13 cellular contexts compared by ENCODE assay signal in genomic region chr9:81596671-81597426, GRCh38.
DNase-seq lines count a peak whose midpoint lies in the region; ATAC-seq and TF ChIP-seq lines count a peak whose summit lies in the region.
"Had no signal": no experiment of that assay in that cellular context is flagged by ENCODE, and none has a peak within 500 bp of the region (broad histone marks: within the 10 kb centered on the region; RNA-seq: fewer than 3 reads in every experiment).

No MANE protein-coding gene starts in this region.

- in situ Hi-C loops in mammary epithelial cell (cut with MboI; ENCODE audit: low sequenced_read_pairs in 2 of 2) = no loop called here

- no peak overlapping the region for H3K4me3 ChIP-seq in CD8-positive, alpha-beta T cell (ENCODE audit: low read depth, low read length)
- H3K4me3 ChIP-seq in endodermal cell (ENCODE audit: low read length) (peak overlapping the region; percentile 42), neural cell (ENCODE audit: low read length) (peak overlapping the region; percentile 33), lower lobe of right lung (no peak overlapping the region), mammary epithelial cell (replicated peaks in 1 of 3; ENCODE audit: insufficient read depth in 1 of 3, low read depth in 2 of 3, low read length in 3 of 3) (no peak overlapping the region)
- H3K4me3 ChIP-seq: MG63, uterus had no signal

- intact Hi-C loops in CD8-positive, alpha-beta T cell (cut with DNase I, micrococcal nuclease) = loop anchor here in 1 of 2 experiments (5.0 kb wide), 1 partner anchor 90 kb away; the partner anchor contains the start of gene TLE1
- intact Hi-C loops in lower lobe of right lung (cut with DNase I) = no loop called here
- intact Hi-C loops in MCF 10A (cut with micrococcal nuclease) = no loop called here
- intact Hi-C loops in mammary epithelial cell (cut with micrococcal nuclease) = no loop called here

- no peak overlapping the region for H3K27ac Mint-ChIP-seq in CD8-positive, alpha-beta T cell
- H3K27ac Mint-ChIP-seq in endodermal cell (peak overlapping the region; percentile 22), MCF 10A (ENCODE audit: low read depth, unreplicated experiment) (no peak overlapping the region)

- H3K9me3 Mint-ChIP-seq in CD8-positive, alpha-beta T cell = peaks cover 2% of the 10 kb centered on the region
- H3K9me3 Mint-ChIP-seq in endodermal cell (no peaks in the 10 kb centered on the region), MCF 10A (ENCODE audit: unreplicated experiment) (no peaks in the 10 kb centered on the region)

- peaks cover 17% of the 10 kb centered on the region for H3K4me1 Mint-ChIP-seq in CD8-positive, alpha-beta T cell (ENCODE audit: low read depth)
- peaks cover 50% of the 10 kb centered on the region for H3K4me1 Mint-ChIP-seq in endodermal cell
- peaks cover 14% of the 10 kb centered on the region for H3K4me1 Mint-ChIP-seq in MCF 10A (ENCODE audit: insufficient read depth, unreplicated experiment)

- POLR2A ChIA-PET in CD8-positive, alpha-beta T cell (lab: Charles Lee) = no interaction called here
- POLR2A ChIA-PET in MCF 10A (lab: Yijun Ruan, JAX) = interaction anchor here (0.7 kb wide), 1 partner anchor 102 kb away, joined by 3 read pairs; no protein-coding TSS in a partner anchor

- H3K4me2 ChIP-seq in neural cell (ENCODE audit: low read length) = peak overlapping the region; percentile 52
- H3K4me2 ChIP-seq in mammary epithelial cell (ENCODE audit: insufficient read depth, low read depth, low read length) = no peak overlapping the region

- no peaks in the 10 kb centered on the region for H3K9me2 ChIP-seq in neural cell (ENCODE audit: insufficient read depth, low read length)

- CTCF ChIA-PET in CD8-positive, alpha-beta T cell (lab: Charles Lee) = no interaction called here
- CTCF ChIA-PET in MCF 10A (lab: Yijun Ruan, JAX) (no interaction called here), mammary epithelial cell (lab: Charles Lee; ENCODE audit: low non-redundant PET) (no interaction called here)

- H2AFZ ChIP-seq in neural cell (ENCODE audit: low read depth, low read length) (no peak overlapping the region), mammary epithelial cell (ENCODE audit: low read depth, low read length) (no peak overlapping the region)

- peak; percentile 71 for ATAC-seq in CD8-positive, alpha-beta T cell
- ATAC-seq in GM18498 (IDR thresholded peaks at IDR 0.05; ENCODE audit: unreplicated experiment) = no peak
- ATAC-seq in lower lobe of right lung = no peak

- WGBS in endodermal cell (ENCODE audit: insufficient coverage in 1 of 2, insufficient read length in 1 of 2), 2 experiments = 36 to 47% methylated on average over 7 to 13 of the region's 13 CpGs
- 98% methylated on average over 13 of the region's 13 CpGs for WGBS in mammary epithelial cell (ENCODE audit: low coverage, missing lambda C conversion rate)

- no peak for TF ChIP-seq RAD21 in neural cell (conservative IDR thresholded peaks at IDR 0.05)

- dilution Hi-C loops in mammary epithelial cell (cut with HindIII; ENCODE audit: low sequenced_read_pairs) = no loop called here

- H3F3A ChIP-seq in neural cell (ENCODE audit: insufficient read depth, low read length, poor library complexity, severe bottlenecking) = peaks cover 9% of the 10 kb centered on the region

- peak in 2 of 7 experiments; percentile 14 to 18 for DNase-seq in CD8-positive, alpha-beta T cell
- DNase-seq in endodermal cell (peak; percentile 79), lower lobe of right lung (no peak), MCF 10A (ENCODE audit: unreplicated experiment) (no peak), mammary epithelial cell (no peak)
- DNase-seq: activated naive CD4-positive, alpha-beta T cell treated with anti-CD3 and anti-CD28 coated beads, Interleukin-2, amount 50 U/mL, for 16 hours; cerebellar nuclear complex; MG63; stimulated activated CD4-positive, alpha-beta T cell treated with anti-CD3 and anti-CD28 coated beads, Interleukin-2, amount 100 ng/mL, for 24 hours; uterus had no signal

- H3K79me2 ChIP-seq in neural cell (replicated peaks; ENCODE audit: insufficient read depth, low read length) (peaks cover 7% of the 10 kb centered on the region), mammary epithelial cell (ENCODE audit: insufficient read depth, low read length) (no peaks in the 10 kb centered on the region)

- peaks cover 13% of the 10 kb centered on the region for H3K27me3 Mint-ChIP-seq in CD8-positive, alpha-beta T cell (ENCODE audit: low read depth)
- H3K27me3 Mint-ChIP-seq in endodermal cell (ENCODE audit: insufficient read depth) = peaks cover 4% of the 10 kb centered on the region
- H3K27me3 Mint-ChIP-seq in MCF 10A (ENCODE audit: insufficient read depth, unreplicated experiment) = no peaks in the 10 kb centered on the region

- no peaks in the 10 kb centered on the region for H3K4me1 ChIP-seq in CD8-positive, alpha-beta T cell (ENCODE audit: insufficient read depth, low read length)
- H3K4me1 ChIP-seq in endodermal cell (ENCODE audit: control insufficient read depth, insufficient read depth, low read length) (peaks cover 19% of the 10 kb centered on the region), lower lobe of right lung (peaks cover 11% of the 10 kb centered on the region), mammary epithelial cell (ENCODE audit: insufficient read depth, low read length) (peaks cover 16% of the 10 kb centered on the region)
- H3K4me1 ChIP-seq: uterus had no signal

- BruUV-seq in MCF 10A (replicated peaks; lab: Mats Ljungman, UMichigan) (no TSS peak), mammary epithelial cell (replicated peaks; lab: Mats Ljungman, UMichigan) (no TSS peak)

- no peak overlapping the region for H3K27ac ChIP-seq in CD8-positive, alpha-beta T cell (ENCODE audit: low read depth, low read length)
- peak overlapping the region; percentile 37 for H3K27ac ChIP-seq in KOPT-K1 (ENCODE audit: low read depth, low read length, poor library complexity, severe bottlenecking)
- no peak overlapping the region for H3K27ac ChIP-seq in endodermal cell (ENCODE audit: low read depth, low read length)
- peak overlapping the region; percentile 62 for H3K27ac ChIP-seq in neural cell (ENCODE audit: low read length)
- no peak overlapping the region for H3K27ac ChIP-seq in lower lobe of right lung
- no peak overlapping the region for H3K27ac ChIP-seq in mammary epithelial cell (ENCODE audit: insufficient read depth, low read depth, low read length)

- H3K36me3 ChIP-seq in CD8-positive, alpha-beta T cell (ENCODE audit: insufficient read depth, low read length) = no peaks in the 10 kb centered on the region
- H3K36me3 ChIP-seq in KOPT-K1 (ENCODE audit: insufficient read depth, low read length) (no peaks in the 10 kb centered on the region), endodermal cell (ENCODE audit: control insufficient read depth, insufficient read depth, low read length) (peaks cover 80% of the 10 kb centered on the region), neural cell (ENCODE audit: insufficient read depth, low read length) (no peaks in the 10 kb centered on the region), lower lobe of right lung (peaks cover 12% of the 10 kb centered on the region), mammary epithelial cell (ENCODE audit: insufficient read depth, low read length) (no peaks in the 10 kb centered on the region)
- H3K36me3 ChIP-seq: MG63, uterus had no signal

- no peaks in the 10 kb centered on the region for H3K27me3 ChIP-seq in CD8-positive, alpha-beta T cell (ENCODE audit: insufficient read depth, low read length)
- H3K27me3 ChIP-seq in endodermal cell (ENCODE audit: control insufficient read depth, insufficient read depth, low read length, poor library complexity, severe bottlenecking) (no peaks in the 10 kb centered on the region), neural cell (ENCODE audit: insufficient read depth, low read depth, low read length) (no peaks in the 10 kb centered on the region), lower lobe of right lung (ENCODE audit: low read depth) (no peaks in the 10 kb centered on the region), mammary epithelial cell (ENCODE audit: insufficient read depth, low read length) (no peaks in the 10 kb centered on the region)
- H3K27me3 ChIP-seq: MG63, uterus had no signal

- TF ChIP-seq CTCF in CD8-positive, alpha-beta T cell (IDR thresholded peaks at IDR 0.05) = no peak
- TF ChIP-seq CTCF in endodermal cell (conservative IDR thresholded peaks at IDR 0.05) (no peak), neural cell (IDR thresholded peaks at IDR 0.05; ENCODE audit: poor library complexity, severe bottlenecking) (no peak), lower lobe of right lung (IDR thresholded peaks at IDR 0.05) (no peak), MCF 10A (IDR thresholded peaks at IDR 0.05; ENCODE audit: unreplicated experiment) (no peak), mammary epithelial cell (conservative IDR thresholded peaks at IDR 0.05 in 1 of 2, IDR thresholded peaks at IDR 0.05 in 1 of 2; ENCODE audit: extremely low read depth in 1 of 2, insufficient read depth in 1 of 2, low read depth in 1 of 2, low read length in 2 of 2) (no peak)

- no peaks in the 10 kb centered on the region for H3K36me3 Mint-ChIP-seq in CD8-positive, alpha-beta T cell
- peaks cover 62% of the 10 kb centered on the region for H3K36me3 Mint-ChIP-seq in endodermal cell (ENCODE audit: low read depth)
- H3K36me3 Mint-ChIP-seq in MCF 10A (ENCODE audit: insufficient read depth, unreplicated experiment) = peaks cover 40% of the 10 kb centered on the region

- no peaks in the 10 kb centered on the region for H3K9me3 ChIP-seq in CD8-positive, alpha-beta T cell (ENCODE audit: low read length)
- H3K9me3 ChIP-seq in KOPT-K1 (ENCODE audit: insufficient read depth, low read length, poor library complexity, severe bottlenecking) = no peaks in the 10 kb centered on the region
- no peaks in the 10 kb centered on the region for H3K9me3 ChIP-seq in endodermal cell (ENCODE audit: control insufficient read depth, low read length)
- no peaks in the 10 kb centered on the region for H3K9me3 ChIP-seq in neural cell (ENCODE audit: low read length)
- no peaks in the 10 kb centered on the region for H3K9me3 ChIP-seq in lower lobe of right lung
- H3K9me3 ChIP-seq in mammary epithelial cell (replicated peaks; ENCODE audit: insufficient read depth, low read length) = no peaks in the 10 kb centered on the region
- H3K9me3 ChIP-seq: MG63, uterus had no signal

- H4K20me1 ChIP-seq in neural cell (ENCODE audit: insufficient read depth) (no peaks in the 10 kb centered on the region), mammary epithelial cell (ENCODE audit: insufficient read depth, low read length) (no peaks in the 10 kb centered on the region)

- H3K9ac ChIP-seq in endodermal cell (ENCODE audit: extremely low read depth, low read length, poor library complexity, severe bottlenecking) (no peak overlapping the region), neural cell (ENCODE audit: low read length) (no peak overlapping the region), mammary epithelial cell (ENCODE audit: insufficient read depth, low read length) (no peak overlapping the region)

- TF ChIP-seq EP300 in neural cell (conservative IDR thresholded peaks at IDR 0.05; ENCODE audit: poor library complexity, severe bottlenecking) = no peak

- H3K4me3 Mint-ChIP-seq in CD8-positive, alpha-beta T cell = peak overlapping the region; percentile 17
- H3K4me3 Mint-ChIP-seq in endodermal cell (peak overlapping the region; percentile 6), MCF 10A (ENCODE audit: unreplicated experiment) (no peak overlapping the region)

TF ChIP-seq in neural cell, 6 proteins besides CTCF, POLR2A, EP300 and RAD21 (continues in another document):
- no peak for TF ChIP-seq MXI1 (conservative IDR thresholded peaks at IDR 0.05; ENCODE audit: poor library complexity, severe bottlenecking)

Comparison
In these comparisons a context has a peak if more than half of its experiments do, and no peak if none do; other contexts are left out.
1. H3K27ac ChIP-seq: peak in KOPT-K1 (single experiment) and neural cell (single experiment); none in CD8-positive, alpha-beta T cell (single experiment), endodermal cell (single experiment), lower lobe of right lung (single experiment) and mammary epithelial cell (single experiment).
2. H3K4me3 ChIP-seq: peak in endodermal cell (single experiment) and neural cell (single experiment); none in CD8-positive, alpha-beta T cell (single experiment), lower lobe of right lung (single experiment) and mammary epithelial cell (0 of 3).